In the genomic region with DNA sequence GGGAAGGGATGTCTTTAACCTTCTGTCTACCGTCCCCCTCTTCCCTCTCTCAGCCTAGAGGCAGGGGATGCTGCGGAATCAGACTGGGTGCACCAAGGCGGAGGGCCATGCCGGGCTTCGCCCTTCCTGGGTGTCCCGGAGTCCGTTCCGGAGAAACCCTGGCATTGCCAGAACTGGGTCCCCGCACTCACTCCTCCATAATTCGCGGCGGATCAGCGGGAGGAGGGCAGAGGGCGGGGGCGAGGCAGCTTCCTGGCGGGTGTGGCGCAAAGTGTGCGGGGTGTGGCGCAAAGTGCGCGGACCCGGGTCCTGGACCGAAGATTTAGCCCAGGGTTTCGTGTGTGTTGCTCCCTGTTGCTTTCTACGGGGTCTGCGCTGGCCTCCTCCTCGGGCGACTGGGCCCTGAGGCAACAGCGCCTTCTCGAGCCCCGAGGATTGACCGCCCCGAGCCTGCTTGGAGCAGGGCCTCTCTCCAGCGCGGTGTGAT, we compare ENCODE assay signal across 11 cellular contexts. TPM values are rescaled to one million over a fixed set of nuclear protein-coding genes. Genes with fewer than 3 reads are reported as not detected.
DNase-seq lines count a peak whose midpoint lies in the region; ATAC-seq and TF ChIP-seq lines count a peak whose summit lies in the region.
"Had no signal": no experiment of that assay in that cellular context is flagged by ENCODE, and none has a peak within 500 bp of the region (broad histone marks: within the 10 kb centered on the region; RNA-seq: fewer than 3 reads in every experiment).

No MANE protein-coding gene starts in this region.

- ATAC-seq in right lobe of liver, result no peak

- H3K9me3 Mint-ChIP-seq in endodermal cell, result peaks cover 7% of the 10 kb centered on the region

- H3K4me2 ChIP-seq in neural cell (ENCODE audit: low read length), result no peak overlapping the region

- DNase-seq in AG09309 (ENCODE audit: low read depth) (no peak), HCEC 1CT (peak; percentile 26), endodermal cell (peak; percentile 72), right lobe of liver (no peak), DMS53 treated with DMSO at 0.1 percent for 48 hours (lab: John Stamatoyannopoulos, UW; ENCODE audit: unreplicated experiment) (no peak), NCI-H146 treated with DMSO at 0.1 percent for 48 hours (lab: John Stamatoyannopoulos, UW; ENCODE audit: unreplicated experiment) (no peak)
- no peak for DNase-seq in effector memory CD4-positive, alpha-beta T cell
- DNase-seq: activated CD8-positive, alpha-beta memory T cell treated with anti-CD3 and anti-CD28 coated beads, Interleukin-2, amount 50 U/mL, for 48 hours; CD4-positive, CD25-positive, alpha-beta regulatory T cell had no signal

- intact Hi-C loops in right lobe of liver (cut with DNase I), result no loop called here

- H3K36me3 ChIP-seq in endodermal cell (ENCODE audit: control insufficient read depth, insufficient read depth, low read length) (no peaks in the 10 kb centered on the region), neural cell (ENCODE audit: insufficient read depth, low read length) (no peaks in the 10 kb centered on the region), right lobe of liver (no peaks in the 10 kb centered on the region)
- H3K36me3 ChIP-seq in effector memory CD4-positive, alpha-beta T cell (ENCODE audit: control insufficient read depth, insufficient read depth, low read length), result no peaks in the 10 kb centered on the region
- H3K36me3 ChIP-seq: neutrophil had no signal

- no peaks in the 10 kb centered on the region for H3K9me2 ChIP-seq in neural cell (ENCODE audit: insufficient read depth, low read length)

- H2AFZ ChIP-seq in neural cell (ENCODE audit: low read depth, low read length), result no peak overlapping the region

- TF ChIP-seq POLR2A in right lobe of liver (IDR thresholded peaks at IDR 0.05), result no peak

- TF ChIP-seq EP300 in neural cell (conservative IDR thresholded peaks at IDR 0.05; ENCODE audit: poor library complexity, severe bottlenecking), result no peak

- TF ChIP-seq CTCF in AG09309 (IDR thresholded peaks at IDR 0.05; ENCODE audit: control insufficient read depth, insufficient read depth, low read depth, low read length, missing control alignments) (no peak), endodermal cell (conservative IDR thresholded peaks at IDR 0.05) (no peak), neural cell (IDR thresholded peaks at IDR 0.05; ENCODE audit: poor library complexity, severe bottlenecking) (no peak), right lobe of liver (IDR thresholded peaks at IDR 0.05) (no peak)

- H4K20me1 ChIP-seq in neural cell (ENCODE audit: insufficient read depth), result no peaks in the 10 kb centered on the region

- H3K9me3 ChIP-seq in endodermal cell (ENCODE audit: control insufficient read depth, low read length) (peaks cover 11% of the 10 kb centered on the region), neural cell (ENCODE audit: low read length) (no peaks in the 10 kb centered on the region), right lobe of liver (no peaks in the 10 kb centered on the region)
- H3K9me3 ChIP-seq in effector memory CD4-positive, alpha-beta T cell (ENCODE audit: control insufficient read depth, low read length), result no peaks in the 10 kb centered on the region
- H3K9me3 ChIP-seq: neutrophil had no signal

- H3K27me3 ChIP-seq in endodermal cell (ENCODE audit: control insufficient read depth, insufficient read depth, low read length, poor library complexity, severe bottlenecking) (peaks cover 91% of the 10 kb centered on the region), neural cell (ENCODE audit: insufficient read depth, low read depth, low read length) (peaks cover 95% of the 10 kb centered on the region), right lobe of liver (peaks cover 0 to 28% of the 10 kb centered on the region in 2 donors)
- peaks cover 22% of the 10 kb centered on the region for H3K27me3 ChIP-seq in effector memory CD4-positive, alpha-beta T cell (replicated peaks; ENCODE audit: control insufficient read depth, insufficient read depth, low read length, poor library complexity, severe bottlenecking)

- WGBS in endodermal cell (ENCODE audit: insufficient coverage in 1 of 2, insufficient read length in 1 of 2), 2 experiments, result 0 to 2% methylated on average over 15 to 34 of the region's 35 CpGs
- 8% methylated on average over 8 of the region's 35 CpGs for WGBS in right lobe of liver (ENCODE audit: insufficient coverage, low coverage, low lambda C conversion rate, missing lambda C conversion rate)

- peaks cover 15% of the 10 kb centered on the region for H3K4me1 Mint-ChIP-seq in endodermal cell

- H3F3A ChIP-seq in neural cell (ENCODE audit: insufficient read depth, low read length, poor library complexity, severe bottlenecking), result no peaks in the 10 kb centered on the region

- peak overlapping the region; percentile 69 for H3K4me3 Mint-ChIP-seq in endodermal cell
- H3K4me3 Mint-ChIP-seq: CD4-positive, CD25-positive, alpha-beta regulatory T cell had no signal

- H3K27ac ChIP-seq in endodermal cell (ENCODE audit: low read depth, low read length), result no peak overlapping the region
- H3K27ac ChIP-seq in neural cell (ENCODE audit: low read length), result no peak overlapping the region
- no peak overlapping the region for H3K27ac ChIP-seq in right lobe of liver
- no peak overlapping the region for H3K27ac ChIP-seq in effector memory CD4-positive, alpha-beta T cell (ENCODE audit: insufficient read depth, low read length, poor library complexity, severe bottlenecking)
- H3K27ac ChIP-seq: neutrophil had no signal

- H3K27me3 Mint-ChIP-seq in endodermal cell (ENCODE audit: insufficient read depth), result peaks cover 93% of the 10 kb centered on the region

- H3K27ac Mint-ChIP-seq in endodermal cell, result no peak overlapping the region
- H3K27ac Mint-ChIP-seq: CD4-positive, CD25-positive, alpha-beta regulatory T cell had no signal

- peak overlapping the region; percentile 50 for H3K4me3 ChIP-seq in AG09309 (ENCODE audit: control insufficient read depth, low read depth, low read length)
- H3K4me3 ChIP-seq in endodermal cell (ENCODE audit: low read length), result peak overlapping the region; percentile 84
- H3K4me3 ChIP-seq in neural cell (ENCODE audit: low read length), result peak overlapping the region; percentile 53
- no peak overlapping the region for H3K4me3 ChIP-seq in right lobe of liver
- no peak overlapping the region for H3K4me3 ChIP-seq in effector memory CD4-positive, alpha-beta T cell (ENCODE audit: insufficient read depth, low read depth, low read length, poor library complexity, severe bottlenecking)

- no peak for TF ChIP-seq RAD21 in neural cell (conservative IDR thresholded peaks at IDR 0.05)

- H3K9ac ChIP-seq in endodermal cell (ENCODE audit: extremely low read depth, low read length, poor library complexity, severe bottlenecking), result no peak overlapping the region
- H3K9ac ChIP-seq in neural cell (ENCODE audit: low read length), result no peak overlapping the region

- H3K79me2 ChIP-seq in neural cell (replicated peaks; ENCODE audit: insufficient read depth, low read length), result no peaks in the 10 kb centered on the region

- H3K36me3 Mint-ChIP-seq in endodermal cell (ENCODE audit: low read depth), result no peaks in the 10 kb centered on the region
- H3K36me3 Mint-ChIP-seq: CD4-positive, CD25-positive, alpha-beta regulatory T cell had no signal

- peaks cover 4% of the 10 kb centered on the region for H3K4me1 ChIP-seq in endodermal cell (ENCODE audit: control insufficient read depth, insufficient read depth, low read length)
- H3K4me1 ChIP-seq in right lobe of liver, result no peaks in the 10 kb centered on the region
- peaks cover 6% of the 10 kb centered on the region for H3K4me1 ChIP-seq in effector memory CD4-positive, alpha-beta T cell (ENCODE audit: control insufficient read depth, insufficient read depth, low read length, poor library complexity, severe bottlenecking)

TF ChIP-seq in neural cell, 6 proteins besides CTCF, POLR2A, EP300 and RAD21:
- TF ChIP-seq REST (IDR thresholded peaks at IDR 0.05; ENCODE audit: borderline replicate concordance) (no peak), EZH2 (IDR thresholded peaks at IDR 0.05; ENCODE audit: borderline replicate concordance, insufficient read depth, low read length, poor library complexity, severe bottlenecking) (peak; percentile 18)

RNA-seq across cellular contexts. Expression of gene SKOR2, which starts 12.4 kb away (rescaled TPM):
- total RNA-seq in endodermal cell, result under 1 TPM in 1 of 2 donors, not detected in 1; 0.18 TPM
- polyA plus RNA-seq in endodermal cell (2013, experiment 1 of 2), result 0.43 TPM
- polyA plus RNA-seq in endodermal cell (2013, experiment 2 of 2), result 0.66 TPM
- not detected in 2 replicates for polyA plus RNA-seq in neural cell
- 0.73 TPM in 1 of 2 replicates, not detected in the other for polyA minus RNA-seq in neural cell
- total RNA-seq in right lobe of liver, result not detected
- total RNA-seq: CD4-positive, CD25-positive, alpha-beta regulatory T cell had no signal
- polyA plus RNA-seq: CD4-positive, CD25-positive, alpha-beta regulatory T cell had no signal

Comparison
In these comparisons a context has a peak if more than half of its experiments do, and no peak if none do; other contexts are left out.
1. DNase-seq: peak in HCEC 1CT (single experiment) and endodermal cell (single experiment); none in AG09309 (single experiment), right lobe of liver (0 of 3), DMS53 treated with DMSO at 0.1 percent for 48 hours (single experiment), NCI-H146 treated with DMSO at 0.1 percent for 48 hours (single experiment) and effector memory CD4-positive, alpha-beta T cell (0 of 3).
2. H3K4me3 ChIP-seq: peak in AG09309 (single experiment), endodermal cell (single experiment) and neural cell (single experiment); none in right lobe of liver (0 of 3) and effector memory CD4-positive, alpha-beta T cell (single experiment).